Comparison of ENCODE assay signal across 9 cellular contexts in genomic region chr15:70362911-70363310, GRCh38.
A peak's percentile ranks its signal among the peaks of the same experiment; 100 is the strongest.
DNase-seq lines count a peak whose midpoint lies in the region; ATAC-seq and TF ChIP-seq lines count a peak whose summit lies in the region.
"Had no signal": no experiment of that assay in that cellular context is flagged by ENCODE, and none has a peak within 500 bp of the region (broad histone marks: within the 10 kb centered on the region; RNA-seq: fewer than 3 reads in every experiment).

No MANE protein-coding gene starts in this region.

- DNase-seq in NCI-H1417 (lab: John Stamatoyannopoulos, UW) (peak in 2 of 3 experiments; percentile 21 to 37), NCI-H1417 treated with DMSO at 0.1 percent for 48 hours (lab: John Stamatoyannopoulos, UW) (no peak), RPMI7951 (ENCODE audit: low read depth) (peak; percentile 43), foreskin fibroblast (peak in 1 of 2 donors; percentile 25), renal cortical epithelial cell (ENCODE audit: low read depth) (peak; percentile 12), HK-2 (ENCODE audit: unreplicated experiment) (no peak)
- DNase-seq: activated B cell treated with CpG ODN at 0.5 μM for 24 hours had no signal

- ATAC-seq in GM19324 (IDR thresholded peaks at IDR 0.05; ENCODE audit: low FRiP score, unreplicated experiment) = no peak
- ATAC-seq in GM19452 (IDR thresholded peaks at IDR 0.05; ENCODE audit: unreplicated experiment) = no peak

- no peak overlapping the region for H3K4me3 ChIP-seq in foreskin fibroblast (ENCODE audit: low read depth in 1 of 2, low read length in 2 of 2)

- TF ChIP-seq CTCF in foreskin fibroblast (IDR thresholded peaks at IDR 0.05; ENCODE audit: low read depth, low read length) = peak; percentile 68

Comparison
In these comparisons a context has a peak if more than half of its experiments do, and no peak if none do; other contexts are left out.
1. DNase-seq: peak in NCI-H1417 (2 of 3), RPMI7951 (single experiment) and renal cortical epithelial cell (single experiment); none in NCI-H1417 treated with DMSO at 0.1 percent for 48 hours (single experiment) and HK-2 (single experiment).